Comparison of ENCODE assay signal across 23 cellular contexts in the genomic region with DNA sequence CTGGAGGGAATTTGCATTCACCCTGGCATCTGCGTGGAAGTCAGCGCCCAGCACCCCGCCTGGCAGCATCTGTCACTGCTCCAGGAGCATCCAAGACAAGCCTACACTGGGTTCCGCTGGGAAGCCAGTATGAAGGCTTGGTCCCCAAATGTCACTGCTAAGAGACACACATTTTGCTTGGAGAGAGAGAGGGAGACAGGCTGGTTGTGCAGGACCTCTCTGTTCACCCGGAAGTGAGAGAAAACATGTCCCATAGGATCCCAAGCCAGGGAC.
"Had no signal": no experiment of that assay in that cellular context is flagged by ENCODE, and none has a peak within 500 bp of the region (broad histone marks: within the 10 kb centered on the region; RNA-seq: fewer than 3 reads in every experiment).

No MANE protein-coding gene starts in this region.

- H3K27ac ChIP-seq: body of pancreas, coronary artery, dorsolateral prefrontal cortex, parathyroid adenoma, right atrium auricular region, stomach, thyroid gland, VCaP had no signal

- H3K79me2 ChIP-seq: parathyroid adenoma had no signal

- H3K9me3 ChIP-seq: body of pancreas, right atrium auricular region, stomach, thyroid gland had no signal

- H3K27me3 ChIP-seq: right atrium auricular region, thyroid gland had no signal

- H3K4me3 ChIP-seq: body of pancreas, coronary artery, right atrium auricular region, smooth muscle cell, thyroid gland had no signal

- ATAC-seq: activated T-cell treated with anti-CD3 and anti-CD28 coated beads, Interleukin-2, amount 50 U/mL, for 72 hours; body of pancreas; effector memory CD8-positive, alpha-beta T cell; naive thymus-derived CD4-positive, alpha-beta T cell; stimulated activated naive B cell treated with anti-CD40 and anti-IgM and Interleukin-4, amounts not matched to agents 10 μg/mL and 1 μg/mL and 100 μg/mL, for 72 hours had no signal

- H3K9ac ChIP-seq: parathyroid adenoma had no signal

- DNase-seq: activated CD4-positive, alpha-beta T cell treated with anti-CD3 and anti-CD28 coated beads for 4 hours; activated CD4-positive, alpha-beta T cell treated with anti-CD3 and anti-CD28 coated beads, Interleukin-2, amount 50 U/mL, for 4 hours; activated naive CD4-positive, alpha-beta T cell; activated T-cell treated with anti-CD3 and anti-CD28 coated beads for 4 hours; activated T-cell treated with anti-CD3 and anti-CD28 coated beads, Interleukin-2, amount 50 U/mL, for 72 hours; body of pancreas; effector memory CD8-positive, alpha-beta T cell; erythroblast; foreskin fibroblast; kidney; midbrain; naive thymus-derived CD4-positive, alpha-beta T cell; occipital lobe; stimulated activated CD4-positive, alpha-beta T cell treated with anti-CD3 and anti-CD28 coated beads, Interleukin-2, amount 100 ng/mL, for 24 hours; stimulated activated naive B cell treated with anti-CD40 and anti-IgM and Interleukin-4, amounts not matched to agents 10 μg/mL and 1 μg/mL and 100 μg/mL, for 72 hours; stomach had no signal

- H3K36me3 ChIP-seq: right atrium auricular region, stomach, thyroid gland had no signal

- H3K4me1 ChIP-seq: parathyroid adenoma, right atrium auricular region, thyroid gland had no signal
